Comparison of ENCODE assay signal across 8 cellular contexts in the genomic region with DNA sequence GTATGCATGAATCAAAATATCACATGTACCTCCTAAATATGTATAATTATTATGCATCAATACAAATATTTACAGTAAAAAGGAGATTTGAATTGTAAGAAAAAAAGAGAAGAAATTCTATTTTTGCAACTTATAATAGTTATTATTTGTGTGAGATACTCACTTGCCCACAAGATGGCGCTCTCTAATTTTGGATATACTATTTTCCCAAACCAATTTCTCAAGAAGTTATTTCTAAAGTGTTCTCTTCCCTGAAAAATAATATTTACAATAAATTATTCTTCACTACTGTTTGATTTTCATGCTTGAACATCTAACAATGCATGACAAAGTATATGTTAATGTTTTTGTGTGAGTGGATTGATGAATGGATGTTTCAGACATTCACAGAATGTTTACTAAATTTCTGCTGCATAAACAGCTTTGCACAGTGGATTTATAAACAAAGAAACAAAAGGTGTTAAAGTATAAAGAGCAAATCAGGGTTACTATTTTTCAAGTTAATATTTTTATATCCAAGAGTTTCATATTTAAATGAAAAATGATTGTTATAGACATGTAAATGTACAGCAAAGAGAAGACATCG.
DNase-seq lines count a peak whose midpoint lies in the region; ATAC-seq, FAIRE-seq and TF ChIP-seq lines count a peak whose summit lies in the region.

No MANE protein-coding gene starts in this region.

- no peaks in the 10 kb centered on the region for H3K9me3 Mint-ChIP-seq in progenitor cell of endocrine pancreas (ENCODE audit: low read depth)

- ATAC-seq in heart left ventricle: no peak
- ATAC-seq in Right ventricle myocardium superior (ENCODE audit: poor library complexity): no peak
- ATAC-seq in HG02973 (IDR thresholded peaks at IDR 0.05; ENCODE audit: unreplicated experiment): no peak

- H3K4me1 ChIP-seq in heart left ventricle (no peaks in the 10 kb centered on the region), H1 (replicated peaks in 1 of 4; ENCODE audit: control insufficient read depth in 3 of 4, insufficient read depth in 4 of 4, low read length in 3 of 4) (no peaks in the 10 kb centered on the region)

- H3K23me2 ChIP-seq in H1 (ENCODE audit: low read depth, low read length): no peaks in the 10 kb centered on the region

- no peak overlapping the region for H3K56ac ChIP-seq in H1 (replicated peaks; ENCODE audit: insufficient read length, low read depth, low read length)

- POLR2A ChIA-PET in H1 (lab: Charles Lee; ENCODE audit: partially characterized antibody): no interaction called here

- no peak for FAIRE-seq in H1 (lab: Jason Lieb, UNC)

- H2BK5ac ChIP-seq in H1 (ENCODE audit: low read depth, low read length): no peak overlapping the region

- H3K27me3 Mint-ChIP-seq in progenitor cell of endocrine pancreas: no peaks in the 10 kb centered on the region

- H4K20me1 ChIP-seq in H1 (replicated peaks in 1 of 2; ENCODE audit: control insufficient read depth in 1 of 2, insufficient read depth in 2 of 2, low read length in 2 of 2): no peaks in the 10 kb centered on the region

- H2AFZ ChIP-seq in H1 (ENCODE audit: low read length): no peak overlapping the region

- H3K27me3 ChIP-seq in heart left ventricle (no peaks in the 10 kb centered on the region), H1 (replicated peaks in 1 of 4; ENCODE audit: control insufficient read depth in 3 of 4, extremely low read depth in 1 of 4, insufficient read depth in 3 of 4, low read length in 3 of 4) (no peaks in the 10 kb centered on the region)

- H3K27ac Mint-ChIP-seq in progenitor cell of endocrine pancreas: no peak overlapping the region

- WGBS in heart left ventricle, 4 donors: 48 to 50% (median 48%) methylated on average over 2 of the region's 2 CpGs
- WGBS in H1 (ENCODE audit: extremely low coverage in 1 of 2, insufficient coverage in 1 of 2, insufficient read length in 1 of 2, insufficient replicate concordance in 2 of 2, low coverage in 1 of 2, low lambda C conversion rate in 2 of 2, missing lambda C conversion rate in 1 of 2), 2 experiments: 45% methylated on average over 2 of the region's 2 CpGs; no CpG with 5 or more reads in 1 of the 2 experiments

- TF ChIP-seq RAD21 in H1 (IDR thresholded peaks at IDR 0.05 in 1 of 2, conservative IDR thresholded peaks at IDR 0.05 in 1 of 2; ENCODE audit: low read depth in 2 of 2, low read length in 2 of 2): peak in 1 of 2 experiments; percentile 70; a peak in 3 of 4 replicates

- no peak overlapping the region for H3K4me3 Mint-ChIP-seq in progenitor cell of endocrine pancreas (ENCODE audit: low read depth)

- no peak overlapping the region for H2BK120ac ChIP-seq in H1 (replicated peaks; ENCODE audit: low read depth, low read length)

- H3K18ac ChIP-seq in H1 (ENCODE audit: extremely low read depth, low read length): no peak overlapping the region

- TF ChIP-seq EP300 in H1 (IDR thresholded peaks at IDR 0.05; ENCODE audit: borderline replicate concordance in 1 of 2, low read depth in 2 of 2, low read length in 2 of 2): no peak

- H2AK5ac ChIP-seq in H1 (ENCODE audit: low read depth, low read length): no peak overlapping the region

- no peak overlapping the region for H2BK20ac ChIP-seq in H1 (ENCODE audit: low read length)

- CTCF ChIA-PET in H1 (lab: Charles Lee; ENCODE audit: partially characterized antibody): interaction anchor here (0.6 to 6.5 kb wide), 36 partner anchors 9 to 410 kb away, joined by 3 to 42 read pairs (median 4); no protein-coding TSS in a partner anchor

- H2BK15ac ChIP-seq in H1 (ENCODE audit: low read length): no peak overlapping the region

- H3K9me3 ChIP-seq in heart left ventricle: no peaks in the 10 kb centered on the region
- H3K9me3 ChIP-seq in H1 (ENCODE audit: insufficient read depth in 2 of 2, low read depth in 1 of 2, low read length in 1 of 2): peaks cover 6 to 11% of the 10 kb centered on the region in 2 experiments; a peak in 2 of 4 replicates

- H3K79me2 ChIP-seq in H1 (ENCODE audit: control insufficient read depth in 1 of 2, insufficient read depth in 2 of 2, low read length in 2 of 2): no peaks in the 10 kb centered on the region

- no peak overlapping the region for H3K4me3 ChIP-seq in heart left ventricle
- H3K4me3 ChIP-seq in H1 (ENCODE audit: extremely low read depth in 1 of 4, insufficient read depth in 2 of 4, low read depth in 3 of 4, low read length in 4 of 4): no peak overlapping the region

- H3K9ac ChIP-seq in H1 (replicated peaks in 1 of 4; ENCODE audit: extremely low read depth in 1 of 4, low read depth in 3 of 4, low read length in 3 of 4): no peak overlapping the region

- H4K5ac ChIP-seq in H1 (ENCODE audit: insufficient read length, low read depth, low read length): no peak overlapping the region

- no peak overlapping the region for H4K8ac ChIP-seq in H1 (ENCODE audit: extremely low read depth, insufficient read depth, low read length)

- no peak overlapping the region for H4K91ac ChIP-seq in H1 (replicated peaks; ENCODE audit: insufficient read length, low read length)

- TF ChIP-seq CTCF in heart left ventricle (IDR thresholded peaks at IDR 0.05) (peak; percentile 58 to 88 (median 74)), H1 (IDR thresholded peaks at IDR 0.05; ENCODE audit: control extremely low read depth in 1 of 3, insufficient read depth in 1 of 3, low read depth in 1 of 3, low read length in 3 of 3) (peak in 2 of 3 experiments; percentile 20 to 45; a peak in 2 of 4 replicates), progenitor cell of endocrine pancreas (IDR thresholded peaks at IDR 0.05; ENCODE audit: unreplicated experiment) (peak; percentile 87)

- H2BK12ac ChIP-seq in H1 (ENCODE audit: low read depth, low read length): no peak overlapping the region

- DNase-seq in heart left ventricle (peak in 1 of 5 donors; percentile 8), Right ventricle myocardium superior (no peak), NCI-H460 (ENCODE audit: extremely low read depth, low read depth) (peak; percentile 23), H1 (ENCODE audit: low read depth in 1 of 2, low spot score in 2 of 2) (no peak), progenitor cell of endocrine pancreas (ENCODE audit: low spot score, unreplicated experiment) (no peak), H4 (ENCODE audit: low spot score) (no peak)
- DNase-seq in activated effector memory CD4-positive, alpha-beta T cell treated with Interleukin-2 at 50 U/mL for 16 hours: no peak

- H3K23ac ChIP-seq in H1 (ENCODE audit: insufficient read length): no peak overlapping the region

- no peak overlapping the region for H3K4ac ChIP-seq in H1 (replicated peaks; ENCODE audit: insufficient read length, low read depth, low read length)

- intact Hi-C loops in heart left ventricle (cut with DNase I): loop anchor here (1.0 to 10.0 kb wide), 11 partner anchors 107 to 417 kb away; no protein-coding TSS in a partner anchor
- intact Hi-C loops in Right ventricle myocardium superior (cut with DNase I): loop anchor here (5.0 kb wide), 1 partner anchor 407 kb away; no protein-coding TSS in a partner anchor

- H3K36me3 ChIP-seq in heart left ventricle: no peaks in the 10 kb centered on the region
- H3K36me3 ChIP-seq in H1 (ENCODE audit: control insufficient read depth in 2 of 4, insufficient read depth in 4 of 4, low read length in 3 of 4): peaks cover 0 to 2% (median 0%) of the 10 kb centered on the region in 4 experiments; a peak in 1 of 8 replicates

- H3K14ac ChIP-seq in H1 (ENCODE audit: insufficient read length): no peak overlapping the region

- H3K79me1 ChIP-seq in H1 (ENCODE audit: low read depth, low read length): no peaks in the 10 kb centered on the region

- no peak overlapping the region for H3K4me2 ChIP-seq in H1 (ENCODE audit: insufficient read depth in 1 of 2, low read depth in 2 of 2, low read length in 2 of 2)

- no peaks in the 10 kb centered on the region for H3K36me3 Mint-ChIP-seq in progenitor cell of endocrine pancreas (ENCODE audit: insufficient read depth)

- TF ChIP-seq POLR2A in heart left ventricle (IDR thresholded peaks at IDR 0.05): no peak
- no peak for TF ChIP-seq POLR2A in H1 (IDR thresholded peaks at IDR 0.05; ENCODE audit: control extremely low read depth in 1 of 2, low read depth in 2 of 2, low read length in 2 of 2)

- no peak overlapping the region for H3K27ac ChIP-seq in heart left ventricle
- no peak overlapping the region for H3K27ac ChIP-seq in H1 (ENCODE audit: low read depth, low read length)

- H3K4me1 Mint-ChIP-seq in progenitor cell of endocrine pancreas (ENCODE audit: low read depth): no peaks in the 10 kb centered on the region

TF ChIP-seq in H1, 55 proteins besides CTCF, POLR2A, EP300 and RAD21:
- TF ChIP-seq SP1 (IDR thresholded peaks at IDR 0.05; ENCODE audit: low read depth, low read length) (no peak), NANOG (IDR thresholded peaks at IDR 0.05; ENCODE audit: insufficient read depth, low read depth, low read length, poor library complexity, severe bottlenecking) (no peak), SIN3A (conservative IDR thresholded peaks at IDR 0.05 in 1 of 2, IDR thresholded peaks at IDR 0.05 in 1 of 2; ENCODE audit: low read depth in 1 of 2, low read length in 2 of 2) (no peak), PHF8 (conservative IDR thresholded peaks at IDR 0.05; ENCODE audit: low read depth, low read length) (no peak), EZH2 (IDR thresholded peaks at IDR 0.05; ENCODE audit: low read depth, low read length, severe bottlenecking) (no peak), FOSL1 (IDR thresholded peaks at IDR 0.05; ENCODE audit: insufficient read depth, low read depth, low read length) (no peak), ASH2L (IDR thresholded peaks at IDR 0.05; ENCODE audit: low read length) (no peak), ZNF274 (IDR thresholded peaks at IDR 0.05; ENCODE audit: borderline replicate concordance, extremely low read depth, low read length) (no peak)
- TF ChIP-seq, protein P1, sequence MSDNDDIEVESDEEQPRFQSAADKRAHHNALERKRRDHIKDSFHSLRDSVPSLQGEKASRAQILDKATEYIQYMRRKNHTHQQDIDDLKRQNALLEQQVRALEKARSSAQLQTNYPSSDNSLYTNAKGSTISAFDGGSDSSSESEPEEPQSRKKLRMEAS (IDR thresholded peaks at IDR 0.05): no peak
- TF ChIP-seq, protein P2, sequence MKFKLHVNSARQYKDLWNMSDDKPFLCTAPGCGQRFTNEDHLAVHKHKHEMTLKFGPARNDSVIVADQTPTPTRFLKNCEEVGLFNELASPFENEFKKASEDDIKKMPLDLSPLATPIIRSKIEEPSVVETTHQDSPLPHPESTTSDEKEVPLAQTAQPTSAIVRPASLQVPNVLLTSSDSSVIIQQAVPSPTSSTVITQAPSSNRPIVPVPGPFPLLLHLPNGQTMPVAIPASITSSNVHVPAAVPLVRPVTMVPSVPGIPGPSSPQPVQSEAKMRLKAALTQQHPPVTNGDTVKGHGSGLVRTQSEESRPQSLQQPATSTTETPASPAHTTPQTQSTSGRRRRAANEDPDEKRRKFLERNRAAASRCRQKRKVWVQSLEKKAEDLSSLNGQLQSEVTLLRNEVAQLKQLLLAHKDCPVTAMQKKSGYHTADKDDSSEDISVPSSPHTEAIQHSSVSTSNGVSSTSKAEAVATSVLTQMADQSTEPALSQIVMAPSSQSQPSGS (IDR thresholded peaks at IDR 0.05; ENCODE audit: low read length): no peak

Comparison
In these comparisons a context has a peak if more than half of its experiments do, and no peak if none do; other contexts are left out.
1. CTCF ChIP-seq: peak in every context shown above with its lines; median percentile 87 in progenitor cell of endocrine pancreas; 74 in heart left ventricle; 32 in H1.